Comparison of ENCODE assay signal across 1 cellular context in genomic region chr22:31896472-31896871, GRCh38.
TF ChIP-seq lines count a peak whose summit lies in the region.

No MANE protein-coding gene starts in this region.

TF ChIP-seq in K562, 482 proteins besides CTCF, POLR2A, EP300 and RAD21 (continued from another document and continues in another):
- TF ChIP-seq TSHZ1 (CRISPR knock-in tag; IDR thresholded peaks at IDR 0.05), result no peak
- TF ChIP-seq TCF3 (CRISPR knock-in tag; IDR thresholded peaks at IDR 0.05), result peak; percentile 74
- TF ChIP-seq, protein P1, sequence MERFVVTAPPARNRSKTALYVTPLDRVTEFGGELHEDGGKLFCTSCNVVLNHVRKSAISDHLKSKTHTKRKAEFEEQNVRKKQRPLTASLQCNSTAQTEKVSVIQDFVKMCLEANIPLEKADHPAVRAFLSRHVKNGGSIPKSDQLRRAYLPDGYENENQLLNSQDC (CRISPR knock-in tag; IDR thresholded peaks at IDR 0.05), result no peak
- peak; percentile 18; the same call in 1 of the 2 replicates for TF ChIP-seq ZEB2 (IDR thresholded peaks at IDR 0.05)
- TF ChIP-seq, protein P2, sequence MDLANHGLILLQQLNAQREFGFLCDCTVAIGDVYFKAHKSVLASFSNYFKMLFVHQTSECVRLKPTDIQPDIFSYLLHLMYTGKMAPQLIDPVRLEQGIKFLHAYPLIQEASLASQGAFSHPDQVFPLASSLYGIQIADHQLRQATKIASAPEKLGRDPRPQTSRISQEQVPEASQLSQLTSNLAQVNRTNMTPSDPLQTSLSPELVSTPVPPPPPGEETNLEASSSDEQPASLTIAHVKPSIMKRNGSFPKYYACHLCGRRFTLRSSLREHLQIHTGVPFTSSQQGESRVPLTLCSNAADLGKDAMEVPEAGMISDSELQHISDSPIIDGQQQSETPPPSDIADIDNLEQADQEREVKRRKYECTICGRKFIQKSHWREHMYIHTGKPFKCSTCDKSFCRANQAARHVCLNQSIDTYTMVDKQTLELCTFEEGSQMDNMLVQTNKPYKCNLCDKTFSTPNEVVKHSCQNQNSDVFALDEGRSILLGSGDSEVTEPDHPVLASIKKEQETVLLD (IDR thresholded peaks at IDR 0.05), result peak; percentile 51; the same call in 1 of the 2 replicates
- TF ChIP-seq LEF1 (IDR thresholded peaks at IDR 0.05), result peak; percentile 64; the same call in 1 of the 2 replicates
- peak; percentile 67; the same call in 1 of the 2 replicates for TF ChIP-seq MECOM (CRISPR knock-in tag; IDR thresholded peaks at IDR 0.05)
- TF ChIP-seq STAT6 (CRISPR knock-in tag; IDR thresholded peaks at IDR 0.05), result no peak
- TF ChIP-seq TBL1XR1 (IDR thresholded peaks at IDR 0.05; ENCODE audit: low read length in 2 of 2), result peak in 1 of 2 experiments; percentile 71; a peak in 2 of 4 replicates
- TF ChIP-seq ZMIZ1 (IDR thresholded peaks at IDR 0.05; ENCODE audit: low read depth in 2 of 2, low read length in 2 of 2), result peak in 1 of 2 experiments; percentile 39; a peak in 1 of 4 replicates
- TF ChIP-seq SOX6 (IDR thresholded peaks at IDR 0.05), result peak; percentile 82
- TF ChIP-seq, protein P3, sequence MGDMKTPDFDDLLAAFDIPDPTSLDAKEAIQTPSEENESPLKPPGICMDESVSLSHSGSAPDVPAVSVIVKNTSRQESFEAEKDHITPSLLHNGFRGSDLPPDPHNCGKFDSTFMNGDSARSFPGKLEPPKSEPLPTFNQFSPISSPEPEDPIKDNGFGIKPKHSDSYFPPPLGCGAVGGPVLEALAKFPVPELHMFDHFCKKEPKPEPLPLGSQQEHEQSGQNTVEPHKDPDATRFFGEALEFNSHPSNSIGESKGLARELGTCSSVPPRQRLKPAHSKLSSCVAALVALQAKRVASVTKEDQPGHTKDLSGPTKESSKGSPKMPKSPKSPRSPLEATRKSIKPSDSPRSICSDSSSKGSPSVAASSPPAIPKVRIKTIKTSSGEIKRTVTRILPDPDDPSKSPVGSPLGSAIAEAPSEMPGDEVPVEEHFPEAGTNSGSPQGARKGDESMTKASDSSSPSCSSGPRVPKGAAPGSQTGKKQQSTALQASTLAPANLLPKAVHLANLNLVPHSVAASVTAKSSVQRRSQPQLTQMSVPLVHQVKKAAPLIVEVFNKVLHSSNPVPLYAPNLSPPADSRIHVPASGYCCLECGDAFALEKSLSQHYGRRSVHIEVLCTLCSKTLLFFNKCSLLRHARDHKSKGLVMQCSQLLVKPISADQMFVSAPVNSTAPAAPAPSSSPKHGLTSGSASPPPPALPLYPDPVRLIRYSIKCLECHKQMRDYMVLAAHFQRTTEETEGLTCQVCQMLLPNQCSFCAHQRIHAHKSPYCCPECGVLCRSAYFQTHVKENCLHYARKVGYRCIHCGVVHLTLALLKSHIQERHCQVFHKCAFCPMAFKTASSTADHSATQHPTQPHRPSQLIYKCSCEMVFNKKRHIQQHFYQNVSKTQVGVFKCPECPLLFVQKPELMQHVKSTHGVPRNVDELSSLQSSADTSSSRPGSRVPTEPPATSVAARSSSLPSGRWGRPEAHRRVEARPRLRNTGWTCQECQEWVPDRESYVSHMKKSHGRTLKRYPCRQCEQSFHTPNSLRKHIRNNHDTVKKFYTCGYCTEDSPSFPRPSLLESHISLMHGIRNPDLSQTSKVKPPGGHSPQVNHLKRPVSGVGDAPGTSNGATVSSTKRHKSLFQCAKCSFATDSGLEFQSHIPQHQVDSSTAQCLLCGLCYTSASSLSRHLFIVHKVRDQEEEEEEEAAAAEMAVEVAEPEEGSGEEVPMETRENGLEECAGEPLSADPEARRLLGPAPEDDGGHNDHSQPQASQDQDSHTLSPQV (IDR thresholded peaks at IDR 0.05), result peak; percentile 74
- peak; percentile 36; the same call in 1 of the 2 replicates for TF ChIP-seq CTBP1 (IDR thresholded peaks at IDR 0.05; ENCODE audit: borderline replicate concordance)
- peak; percentile 68 for TF ChIP-seq CCNT2 (IDR thresholded peaks at IDR 0.05; ENCODE audit: borderline replicate concordance, extremely low read depth, insufficient read length, low read depth, low read length)
- TF ChIP-seq, protein P4, sequence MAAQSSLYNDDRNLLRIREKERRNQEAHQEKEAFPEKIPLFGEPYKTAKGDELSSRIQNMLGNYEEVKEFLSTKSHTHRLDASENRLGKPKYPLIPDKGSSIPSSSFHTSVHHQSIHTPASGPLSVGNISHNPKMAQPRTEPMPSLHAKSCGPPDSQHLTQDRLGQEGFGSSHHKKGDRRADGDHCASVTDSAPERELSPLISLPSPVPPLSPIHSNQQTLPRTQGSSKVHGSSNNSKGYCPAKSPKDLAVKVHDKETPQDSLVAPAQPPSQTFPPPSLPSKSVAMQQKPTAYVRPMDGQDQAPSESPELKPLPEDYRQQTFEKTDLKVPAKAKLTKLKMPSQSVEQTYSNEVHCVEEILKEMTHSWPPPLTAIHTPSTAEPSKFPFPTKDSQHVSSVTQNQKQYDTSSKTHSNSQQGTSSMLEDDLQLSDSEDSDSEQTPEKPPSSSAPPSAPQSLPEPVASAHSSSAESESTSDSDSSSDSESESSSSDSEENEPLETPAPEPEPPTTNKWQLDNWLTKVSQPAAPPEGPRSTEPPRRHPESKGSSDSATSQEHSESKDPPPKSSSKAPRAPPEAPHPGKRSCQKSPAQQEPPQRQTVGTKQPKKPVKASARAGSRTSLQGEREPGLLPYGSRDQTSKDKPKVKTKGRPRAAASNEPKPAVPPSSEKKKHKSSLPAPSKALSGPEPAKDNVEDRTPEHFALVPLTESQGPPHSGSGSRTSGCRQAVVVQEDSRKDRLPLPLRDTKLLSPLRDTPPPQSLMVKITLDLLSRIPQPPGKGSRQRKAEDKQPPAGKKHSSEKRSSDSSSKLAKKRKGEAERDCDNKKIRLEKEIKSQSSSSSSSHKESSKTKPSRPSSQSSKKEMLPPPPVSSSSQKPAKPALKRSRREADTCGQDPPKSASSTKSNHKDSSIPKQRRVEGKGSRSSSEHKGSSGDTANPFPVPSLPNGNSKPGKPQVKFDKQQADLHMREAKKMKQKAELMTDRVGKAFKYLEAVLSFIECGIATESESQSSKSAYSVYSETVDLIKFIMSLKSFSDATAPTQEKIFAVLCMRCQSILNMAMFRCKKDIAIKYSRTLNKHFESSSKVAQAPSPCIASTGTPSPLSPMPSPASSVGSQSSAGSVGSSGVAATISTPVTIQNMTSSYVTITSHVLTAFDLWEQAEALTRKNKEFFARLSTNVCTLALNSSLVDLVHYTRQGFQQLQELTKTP (IDR thresholded peaks at IDR 0.05; ENCODE audit: low read depth in 1 of 2, partially characterized antibody in 2 of 2), result peak in 1 of 2 experiments; percentile 35
- no peak for TF ChIP-seq TRIM28 (IDR thresholded peaks at IDR 0.05)
- peak; percentile 52; the same call in 1 of the 2 replicates for TF ChIP-seq POLR2AphosphoS5 (IDR thresholded peaks at IDR 0.05; ENCODE audit: control insufficient read depth, insufficient read depth, low read depth, low read length)
- TF ChIP-seq, protein P5, sequence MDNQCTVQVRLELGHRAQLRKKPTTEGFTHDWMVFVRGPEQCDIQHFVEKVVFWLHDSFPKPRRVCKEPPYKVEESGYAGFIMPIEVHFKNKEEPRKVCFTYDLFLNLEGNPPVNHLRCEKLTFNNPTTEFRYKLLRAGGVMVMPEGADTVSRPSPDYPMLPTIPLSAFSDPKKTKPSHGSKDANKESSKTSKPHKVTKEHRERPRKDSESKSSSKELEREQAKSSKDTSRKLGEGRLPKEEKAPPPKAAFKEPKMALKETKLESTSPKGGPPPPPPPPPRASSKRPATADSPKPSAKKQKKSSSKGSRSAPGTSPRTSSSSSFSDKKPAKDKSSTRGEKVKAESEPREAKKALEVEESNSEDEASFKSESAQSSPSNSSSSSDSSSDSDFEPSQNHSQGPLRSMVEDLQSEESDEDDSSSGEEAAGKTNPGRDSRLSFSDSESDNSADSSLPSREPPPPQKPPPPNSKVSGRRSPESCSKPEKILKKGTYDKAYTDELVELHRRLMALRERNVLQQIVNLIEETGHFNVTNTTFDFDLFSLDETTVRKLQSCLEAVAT (IDR thresholded peaks at IDR 0.05), result 0 out of 4 replicates have a peak, but pooled peaks of 1 of the 2 experiments have one; percentile 41
- TF ChIP-seq FOXK2 (conservative IDR thresholded peaks at IDR 0.05 in 1 of 2, IDR thresholded peaks at IDR 0.05 in 1 of 2; ENCODE audit: low read depth in 2 of 2), result 0 out of 4 replicates have a peak, but pooled peaks of 1 of the 2 experiments have one; percentile 17
- TF ChIP-seq STAT5A (IDR thresholded peaks at IDR 0.05; ENCODE audit: borderline replicate concordance, low read length), result peak; percentile 60; the same call in 1 of the 2 replicates
- TF ChIP-seq KDM1A (IDR thresholded peaks at IDR 0.05), result peak; percentile 53 to 60
- TF ChIP-seq VEZF1 (CRISPR knock-in tag; IDR thresholded peaks at IDR 0.05), result no peak
- no peak for TF ChIP-seq ZFPM2 (CRISPR knock-in tag; IDR thresholded peaks at IDR 0.05)
- TF ChIP-seq RCOR1 (IDR thresholded peaks at IDR 0.05; ENCODE audit: borderline replicate concordance in 1 of 2, low read depth in 2 of 2, low read length in 2 of 2), result peak in 1 of 2 experiments; percentile 78; a peak in 2 of 4 replicates
- TF ChIP-seq RNF2 (IDR thresholded peaks at IDR 0.05), result 0 out of 2 replicates have a peak, but pooled peaks have one; percentile 25
- TF ChIP-seq SNRNP70 (optimal IDR thresholded peaks at IDR 0.05; ENCODE audit: low read depth, low read length), result no peak
